In genomic region chr17:81295678-81296381, GRCh38 we compare ENCODE assay signal across 8 cellular contexts. TPM values are rescaled to one million over a fixed set of nuclear protein-coding genes. Genes with fewer than 3 reads are reported as not detected.
DNase-seq lines count a peak whose midpoint lies in the region; ATAC-seq and TF ChIP-seq lines count a peak whose summit lies in the region.

No MANE protein-coding gene starts in this region.

- H3K4me3 ChIP-seq in HFF-Myc (replicated peaks; ENCODE audit: low read depth, low read length) (peak overlapping the region; percentile 81), muscle layer of colon (ENCODE audit: low read depth in 1 of 2, low read length in 2 of 2) (peak overlapping the region; percentile 82 to 90), tibial artery (peak overlapping the region; percentile 93 to 97)

- no peaks in the 10 kb centered on the region for H3K9me3 ChIP-seq in muscle layer of colon (ENCODE audit: low read length)
- H3K9me3 ChIP-seq in tibial artery, result no peaks in the 10 kb centered on the region

- intact Hi-C loops in tibial artery (cut with DNase I; ENCODE audit: low total_unique reads), result no loop called here

- H3K27ac Mint-ChIP-seq in endothelial cell (ENCODE audit: unreplicated experiment), result peak overlapping the region; percentile 64

- H3K27ac ChIP-seq in muscle layer of colon (ENCODE audit: low read depth, low read length), result peak overlapping the region; percentile 95
- peak overlapping the region; percentile 92 to 96 for H3K27ac ChIP-seq in tibial artery

- peak; percentile 31 for DNase-seq in GDM1 (lab: John Stamatoyannopoulos, UW)
- DNase-seq in HFF-Myc (ENCODE audit: extremely low read depth, low read depth), result no peak
- DNase-seq in NCI-H345 treated with DMSO at 0.1 percent for 48 hours (lab: John Stamatoyannopoulos, UW; ENCODE audit: unreplicated experiment), result peak; percentile 43
- DNase-seq in activated CD4-positive, alpha-beta T cell treated with anti-CD3 and anti-CD28 coated beads, Interleukin-2, amount 50 U/mL, for 4 hours, result peak; percentile 35 to 41
- DNase-seq in endothelial cell (ENCODE audit: low spot score), result no peak
- no peak for DNase-seq in tibial artery

- H3K27me3 Mint-ChIP-seq in endothelial cell (ENCODE audit: unreplicated experiment), result peaks cover 9% of the 10 kb centered on the region

- peak overlapping the region; percentile 93 for H3K4me3 Mint-ChIP-seq in endothelial cell (ENCODE audit: unreplicated experiment)

- no peaks in the 10 kb centered on the region for H3K9me3 Mint-ChIP-seq in endothelial cell (ENCODE audit: unreplicated experiment)

- peaks cover 7% of the 10 kb centered on the region for H3K36me3 Mint-ChIP-seq in endothelial cell (ENCODE audit: low read depth, unreplicated experiment)

- H3K4me1 ChIP-seq in muscle layer of colon (ENCODE audit: insufficient read depth, low read length) (peaks cover 16% of the 10 kb centered on the region), tibial artery (peaks cover 0 to 44% (median 31%) of the 10 kb centered on the region in 4 donors)

- H3K27me3 ChIP-seq in muscle layer of colon (ENCODE audit: control insufficient read depth in 1 of 2, insufficient read depth in 2 of 2, low read length in 2 of 2) (no peaks in the 10 kb centered on the region), tibial artery (no peaks in the 10 kb centered on the region)

- TF ChIP-seq CTCF in HFF-Myc (IDR thresholded peaks at IDR 0.05; ENCODE audit: low read depth, low read length, missing control alignments) (no peak), endothelial cell (IDR thresholded peaks at IDR 0.05; ENCODE audit: unreplicated experiment) (no peak), tibial artery (IDR thresholded peaks at IDR 0.05) (peak in 1 of 2 experiments; percentile 19)

- ATAC-seq in HG02970 (IDR thresholded peaks at IDR 0.05; ENCODE audit: low FRiP score, unreplicated experiment), result no peak

- peak overlapping the region; percentile 83 for H3K9ac ChIP-seq in muscle layer of colon (ENCODE audit: low read length)

- H3K4me1 Mint-ChIP-seq in endothelial cell (ENCODE audit: unreplicated experiment), result peaks cover 18% of the 10 kb centered on the region

- H3K36me3 ChIP-seq in muscle layer of colon (ENCODE audit: insufficient read depth, low read length) (no peaks in the 10 kb centered on the region), tibial artery (no peaks in the 10 kb centered on the region)

RNA-seq across cellular contexts. Expression of gene SLC38A10, which starts 0.7 kb away (rescaled TPM):
- 57.2 TPM for total RNA-seq in endothelial cell (ENCODE audit: unreplicated experiment)

RNA-seq across cellular contexts. Expression of gene NDUFAF8, which starts 56.7 kb away (rescaled TPM):
- 31.2 TPM for total RNA-seq in endothelial cell (ENCODE audit: unreplicated experiment)

RNA-seq across cellular contexts. Expression of gene TEPSIN, which starts 57.0 kb away (rescaled TPM):
- total RNA-seq in endothelial cell (ENCODE audit: unreplicated experiment), result 43.8 TPM

Comparison
In these comparisons a context has a peak if more than half of its experiments do, and no peak if none do; other contexts are left out.
1. DNase-seq: peak in GDM1 (single experiment), NCI-H345 treated with DMSO at 0.1 percent for 48 hours (single experiment) and activated CD4-positive, alpha-beta T cell treated with anti-CD3 and anti-CD28 coated beads, Interleukin-2, amount 50 U/mL, for 4 hours (2 of 2); none in HFF-Myc (single experiment), endothelial cell (single experiment) and tibial artery (0 of 2).
2. Peak in every context shown above with its lines, with median percentiles within 50 percentile points of each other: H3K4me3 ChIP-seq.